23 cellular contexts compared by ENCODE assay signal in genomic region chr3:148911597-148911996, GRCh38. TPM values are rescaled to one million over a fixed set of nuclear protein-coding genes. Genes with fewer than 3 reads are reported as not detected.
"Had no signal": no experiment of that assay in that cellular context is flagged by ENCODE, and none has a peak within 500 bp of the region (broad histone marks: within the 10 kb centered on the region; RNA-seq: fewer than 3 reads in every experiment).

No MANE protein-coding gene starts in this region.

- H3K36me3 ChIP-seq: adrenal gland, breast epithelium, neutrophil, ovary, prostate gland, thoracic aorta, upper lobe of left lung had no signal

- H3K4me3 ChIP-seq: adrenal gland, breast epithelium, ovary, prostate gland, thoracic aorta, upper lobe of left lung had no signal

- H3K4me1 ChIP-seq: adrenal gland, breast epithelium, prostate gland, upper lobe of left lung had no signal

- DNase-seq: activated CD4-positive, alpha-beta T cell treated with anti-CD3 and anti-CD28 coated beads, Interleukin-2, amount 50 U/mL, for 4 hours; activated CD8-positive, alpha-beta memory T cell treated with anti-CD3 and anti-CD28 coated beads for 24 hours; activated CD8-positive, alpha-beta memory T cell treated with anti-CD3 and anti-CD28 coated beads, Interleukin-2, amount 50 U/mL, for 4 hours; activated naive CD4-positive, alpha-beta T cell; activated T-cell treated with anti-CD3 and anti-CD28 coated beads, Interleukin-2, amount 50 U/mL, for 24 hours; adrenal gland; effector memory CD4-positive, alpha-beta T cell; glutamatergic neuron; hypothalamus; left ventricle myocardium superior; midbrain; natural killer cell; ovary; stimulated activated CD4-positive, alpha-beta T cell treated with anti-CD3 and anti-CD28 coated beads, Interleukin-4, amount 100 ng/mL, for 1 hour; stimulated activated naive CD4-positive, alpha-beta T cell; upper lobe of left lung had no signal

- H3K27ac ChIP-seq: adrenal gland, breast epithelium, neutrophil, ovary, prostate gland, thoracic aorta, upper lobe of left lung had no signal

- H3K27me3 ChIP-seq: adrenal gland, breast epithelium, neutrophil, ovary, upper lobe of left lung had no signal

- H3K9me3 ChIP-seq: adrenal gland, breast epithelium, neutrophil, ovary, prostate gland, thoracic aorta, upper lobe of left lung had no signal

RNA-seq across cellular contexts. Expression of gene CPA3, which starts 46.5 kb away (rescaled TPM):
- total RNA-seq: activated T-helper 17 cell treated with anti-CD3 and anti-CD28 coated beads, Interleukin-2, amount 50 U/mL, for 72 hours; frontal cortex; mammary epithelial cell had no signal
- polyA plus RNA-seq: mammary epithelial cell had no signal
